ENCODE assay signal across 8 cellular contexts in the genomic region with DNA sequence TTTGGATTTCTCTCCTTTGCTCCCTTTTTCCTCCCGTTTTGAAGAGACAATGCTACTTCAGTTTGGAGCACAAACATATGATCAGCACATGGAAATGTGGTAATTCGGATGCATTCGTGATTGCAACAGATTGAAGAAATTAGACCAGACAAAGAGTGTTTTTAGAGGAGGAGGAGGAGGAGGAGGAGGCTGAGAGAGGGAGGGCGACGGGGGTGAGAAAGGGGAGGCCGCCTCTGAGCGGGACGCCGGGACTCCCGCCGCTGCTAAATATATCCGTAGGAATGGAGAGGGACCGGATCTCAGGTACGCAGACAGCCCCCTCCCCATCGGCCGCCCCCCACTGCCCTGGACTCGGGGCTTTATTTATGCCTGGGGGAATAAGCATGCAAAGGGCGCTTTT.
DNase-seq lines count a peak whose midpoint lies in the region; ATAC-seq, FAIRE-seq and TF ChIP-seq lines count a peak whose summit lies in the region.

No MANE protein-coding gene starts in this region.

- intact Hi-C loops in Calu3 (cut with micrococcal nuclease; ENCODE audit: unreplicated experiment), result no loop called here
- intact Hi-C loops in endothelial cell of umbilical vein (cut with micrococcal nuclease), result no loop called here
- intact Hi-C loops in pancreas (cut with DNase I), result loop anchor here in 1 of 3 donors (10.0 kb wide), 1 partner anchor 175 kb away; no protein-coding TSS in a partner anchor

- H3K9me3 ChIP-seq in endothelial cell of umbilical vein (replicated peaks; ENCODE audit: control insufficient read depth, insufficient read depth, low read length) (no peaks in the 10 kb centered on the region), pancreas (no peaks in the 10 kb centered on the region)

- H3K36me3 ChIP-seq in endothelial cell of umbilical vein (ENCODE audit: control insufficient read depth in 2 of 2, extremely low read depth in 1 of 2, insufficient read depth in 2 of 2, low read length in 2 of 2) (no peaks in the 10 kb centered on the region), pancreas (no peaks in the 10 kb centered on the region)

- H3K9me3 Mint-ChIP-seq in Calu3 (ENCODE audit: low read depth, unreplicated experiment), result no peaks in the 10 kb centered on the region

- peaks cover 84% of the 10 kb centered on the region for H3K36me3 Mint-ChIP-seq in Calu3 (ENCODE audit: insufficient read depth, unreplicated experiment)

- dilution Hi-C loops in endothelial cell of umbilical vein (cut with MboI; ENCODE audit: extremely low pct_ligation_motif_present, low sequenced_read_pairs), result no loop called here

- H3K4me3 ChIP-seq in endothelial cell of umbilical vein (replicated peaks in 1 of 3; ENCODE audit: insufficient read depth in 1 of 3, low read depth in 1 of 3, low read length in 3 of 3) (no peak overlapping the region), pancreas (peak overlapping the region in 2 of 4 donors; percentile 3 to 35)

- H3K4me1 ChIP-seq in endothelial cell of umbilical vein (ENCODE audit: control insufficient read depth, extremely low read depth, insufficient read depth, low read length), result peaks cover 36% of the 10 kb centered on the region
- H3K4me1 ChIP-seq in pancreas, result peaks cover 0 to 12% (median 0%) of the 10 kb centered on the region in 3 donors

- H3K9me1 ChIP-seq in endothelial cell of umbilical vein (replicated peaks; ENCODE audit: control insufficient read depth, extremely low read depth, insufficient read depth, low read length), result no peaks in the 10 kb centered on the region

- TF ChIP-seq POLR2A in endothelial cell of umbilical vein (IDR thresholded peaks at IDR 0.05; ENCODE audit: low read depth, low read length), result no peak

- H3K4me3 Mint-ChIP-seq in Calu3 (ENCODE audit: low read depth, unreplicated experiment), result peak overlapping the region; percentile 71

- BruUV-seq in Calu3 (replicated peaks; lab: Mats Ljungman, UMichigan) (no TSS peak), endothelial cell of umbilical vein (replicated peaks; lab: Mats Ljungman, UMichigan) (no TSS peak)

- FAIRE-seq in endothelial cell of umbilical vein (lab: Jason Lieb, UNC) (no peak), pancreas (lab: Jason Lieb, UNC) (no peak)

- no peak for TF ChIP-seq CTCF in Calu3 (IDR thresholded peaks at IDR 0.05; ENCODE audit: unreplicated experiment)
- TF ChIP-seq CTCF in endothelial cell of umbilical vein (IDR thresholded peaks at IDR 0.05; ENCODE audit: extremely low read depth in 1 of 2, insufficient read depth in 1 of 2, low read depth in 1 of 2, low read length in 2 of 2), result no peak
- TF ChIP-seq CTCF in pancreas (IDR thresholded peaks at IDR 0.05), result no peak

- H3K9ac ChIP-seq in endothelial cell of umbilical vein (replicated peaks; ENCODE audit: extremely low read depth, insufficient read depth, low read length), result no peak overlapping the region

- H3K27me3 ChIP-seq in endothelial cell of umbilical vein (ENCODE audit: control insufficient read depth in 2 of 2, insufficient read depth in 2 of 2, low read length in 2 of 2), result no peaks in the 10 kb centered on the region
- no peaks in the 10 kb centered on the region for H3K27me3 ChIP-seq in pancreas

- ATAC-seq in pancreas (no peak), HG02623 (IDR thresholded peaks at IDR 0.05; ENCODE audit: unreplicated experiment) (no peak)

- no peaks in the 10 kb centered on the region for H3K79me2 ChIP-seq in endothelial cell of umbilical vein (ENCODE audit: control insufficient read depth, insufficient read depth, low read length)

- no peak overlapping the region for H2AFZ ChIP-seq in endothelial cell of umbilical vein (ENCODE audit: low read depth, low read length)

- no peak for DNase-seq in Calu3
- peak; percentile 17 to 54 for DNase-seq in NOMO-1 (lab: John Stamatoyannopoulos, UW; ENCODE audit: unreplicated experiment in 2 of 2)
- no peak for DNase-seq in endothelial cell of umbilical vein (ENCODE audit: low read depth, low spot score)
- DNase-seq in pancreas, result no peak
- no peak for DNase-seq in NCI-H2107 (lab: John Stamatoyannopoulos, UW)
- DNase-seq in NCI-H345 (lab: John Stamatoyannopoulos, UW), result no peak
- DNase-seq in NCI-H1092 treated with DMSO at 0.1 percent for 48 hours (lab: John Stamatoyannopoulos, UW), result no peak

- POLR2A ChIA-PET in endothelial cell of umbilical vein (lab: Charles Lee), result no interaction called here

- no peak overlapping the region for H3K27ac ChIP-seq in endothelial cell of umbilical vein (ENCODE audit: insufficient read depth, low read depth, low read length)
- H3K27ac ChIP-seq in pancreas, result peak overlapping the region in 3 of 4 donors; percentile 63 to 89 (median 78)

- H3K4me1 Mint-ChIP-seq in Calu3 (ENCODE audit: low read depth, unreplicated experiment), result peaks cover 58% of the 10 kb centered on the region

- peak overlapping the region; percentile 93 for H3K27ac Mint-ChIP-seq in Calu3 (ENCODE audit: unreplicated experiment)

- H3K4me2 ChIP-seq in endothelial cell of umbilical vein (ENCODE audit: insufficient read depth, low read length), result peak overlapping the region; percentile 24

- H4K20me1 ChIP-seq in endothelial cell of umbilical vein (replicated peaks; ENCODE audit: control insufficient read depth, extremely low read depth, insufficient read depth, low read length), result no peaks in the 10 kb centered on the region

- WGBS in pancreas, 2 donors, result 83 to 86% methylated on average over 18 of the region's 18 CpGs

- CTCF ChIA-PET in Calu3 (lab: Charles Lee) (no interaction called here), endothelial cell of umbilical vein (lab: Charles Lee) (no interaction called here)

- H3K27me3 Mint-ChIP-seq in Calu3 (ENCODE audit: unreplicated experiment), result no peaks in the 10 kb centered on the region

TF ChIP-seq in endothelial cell of umbilical vein, 7 proteins besides CTCF, POLR2A, EP300 and RAD21:
- TF ChIP-seq FOS (IDR thresholded peaks at IDR 0.05; ENCODE audit: borderline replicate concordance, insufficient read depth, low read length) (no peak), GATA2 (IDR thresholded peaks at IDR 0.05; ENCODE audit: insufficient read depth, insufficient read length, low read depth, low read length) (no peak), POLR2AphosphoS5 (IDR thresholded peaks at IDR 0.05; ENCODE audit: insufficient read depth, low read depth, low read length) (no peak), JUN (IDR thresholded peaks at IDR 0.05; ENCODE audit: borderline replicate concordance, insufficient read depth, insufficient read length, low read depth) (no peak), MYC (IDR thresholded peaks at IDR 0.05; ENCODE audit: low read depth, low read length) (no peak), EZH2 (IDR thresholded peaks at IDR 0.05; ENCODE audit: borderline replicate concordance, low read depth, low read length, severe bottlenecking) (no peak)
- TF ChIP-seq, protein P1, sequence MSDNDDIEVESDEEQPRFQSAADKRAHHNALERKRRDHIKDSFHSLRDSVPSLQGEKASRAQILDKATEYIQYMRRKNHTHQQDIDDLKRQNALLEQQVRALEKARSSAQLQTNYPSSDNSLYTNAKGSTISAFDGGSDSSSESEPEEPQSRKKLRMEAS (IDR thresholded peaks at IDR 0.05; ENCODE audit: insufficient read depth, insufficient read length), result no peak
TF ChIP-seq in endothelial cell of umbilical vein: peak in this region for 0.

Comparison
In these comparisons a context has a peak if more than half of its experiments do, and no peak if none do; other contexts are left out.
1. DNase-seq: peak in NOMO-1 (2 of 2); none in Calu3 (single experiment), endothelial cell of umbilical vein (single experiment), pancreas (0 of 6), NCI-H2107 (single experiment), NCI-H345 (single experiment) and NCI-H1092 treated with DMSO at 0.1 percent for 48 hours (single experiment).